Comparison of ENCODE assay signal across 34 cellular contexts in the genomic region with DNA sequence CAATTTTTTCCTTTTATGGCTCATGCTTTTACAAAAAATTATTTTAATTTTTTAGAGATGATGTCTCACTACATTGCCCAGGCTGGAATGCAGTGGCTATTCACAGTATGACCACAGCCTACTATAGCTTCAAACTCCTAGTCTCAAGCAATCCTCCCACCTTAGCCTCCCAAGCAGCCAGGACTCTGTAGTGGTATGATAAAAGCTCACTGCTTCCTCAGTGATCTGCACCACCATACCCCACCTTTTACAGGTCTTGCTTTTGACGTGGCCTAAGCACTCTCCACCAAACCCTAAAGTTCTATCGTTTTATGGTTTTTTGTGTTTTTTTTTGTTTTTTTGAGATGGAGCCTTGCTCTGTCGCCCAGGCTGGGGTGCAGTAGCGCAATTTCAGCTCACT. TPM values are rescaled to one million over a fixed set of nuclear protein-coding genes. Genes with fewer than 3 reads are reported as not detected.
DNase-seq lines count a peak whose midpoint lies in the region; ATAC-seq, FAIRE-seq and TF ChIP-seq lines count a peak whose summit lies in the region.
"Had no signal": no experiment of that assay in that cellular context is flagged by ENCODE, and none has a peak within 500 bp of the region (broad histone marks: within the 10 kb centered on the region; RNA-seq: fewer than 3 reads in every experiment).

No MANE protein-coding gene starts in this region.

- H3K9me3 Mint-ChIP-seq in activated T-cell treated with anti-CD3 and anti-CD28 coated beads, Interleukin-2, amount 50 U/mL, for 24 hours, result no peaks in the 10 kb centered on the region
- H3K9me3 Mint-ChIP-seq in activated T-cell treated with anti-CD3 and anti-CD28 coated beads, Interleukin-2, amount 50 U/mL, for 4 hours, result no peaks in the 10 kb centered on the region
- no peaks in the 10 kb centered on the region for H3K9me3 Mint-ChIP-seq in CD8-positive, alpha-beta memory T cell
- H3K9me3 Mint-ChIP-seq in activated CD4-positive, alpha-beta memory T cell treated with anti-CD3 and anti-CD28 coated beads, Interleukin-2, amount 10 ng/mL, durations not matched to agents 7 days and 5 days, result peaks cover 3% of the 10 kb centered on the region

- peaks cover 80% of the 10 kb centered on the region for H3K36me3 Mint-ChIP-seq in activated T-cell treated with anti-CD3 and anti-CD28 coated beads, Interleukin-2, amount 50 U/mL, for 24 hours (ENCODE audit: low read depth)
- H3K36me3 Mint-ChIP-seq in activated T-cell treated with anti-CD3 and anti-CD28 coated beads, Interleukin-2, amount 50 U/mL, for 4 hours (ENCODE audit: insufficient read depth), result peaks cover 28% of the 10 kb centered on the region
- H3K36me3 Mint-ChIP-seq in CD8-positive, alpha-beta memory T cell, result peaks cover 4 to 41% (median 14%) of the 10 kb centered on the region in 3 donors
- H3K36me3 Mint-ChIP-seq in activated CD4-positive, alpha-beta memory T cell treated with anti-CD3 and anti-CD28 coated beads, Interleukin-2, amount 10 ng/mL, durations not matched to agents 7 days and 5 days (ENCODE audit: low read depth), result peaks cover 49% of the 10 kb centered on the region

- TF ChIP-seq CTCF in kidney (IDR thresholded peaks at IDR 0.05; ENCODE audit: borderline replicate concordance, extremely low read depth, insufficient read depth), result no peak

- H3K4me1 Mint-ChIP-seq in activated T-cell treated with anti-CD3 and anti-CD28 coated beads, Interleukin-2, amount 50 U/mL, for 24 hours (ENCODE audit: low read depth), result peaks cover 53% of the 10 kb centered on the region
- H3K4me1 Mint-ChIP-seq in activated T-cell treated with anti-CD3 and anti-CD28 coated beads, Interleukin-2, amount 50 U/mL, for 4 hours (ENCODE audit: low read depth), result peaks cover 37% of the 10 kb centered on the region
- H3K4me1 Mint-ChIP-seq in CD8-positive, alpha-beta memory T cell, result peaks cover 34 to 63% (median 53%) of the 10 kb centered on the region in 3 donors
- peaks cover 54% of the 10 kb centered on the region for H3K4me1 Mint-ChIP-seq in activated CD4-positive, alpha-beta memory T cell treated with anti-CD3 and anti-CD28 coated beads, Interleukin-2, amount 10 ng/mL, durations not matched to agents 7 days and 5 days

- no peaks in the 10 kb centered on the region for H3K9me3 ChIP-seq in CD8-positive, alpha-beta memory T cell (ENCODE audit: low read length)
- H3K9me3 ChIP-seq in effector memory CD4-positive, alpha-beta T cell (ENCODE audit: control insufficient read depth, low read length), result no peaks in the 10 kb centered on the region
- H3K9me3 ChIP-seq in kidney (ENCODE audit: control insufficient read depth in 1 of 2, low read length in 2 of 2), result no peaks in the 10 kb centered on the region
- H3K9me3 ChIP-seq: heart right ventricle, right lobe of liver, spleen, tibial nerve had no signal

- peaks cover 9% of the 10 kb centered on the region for H3K36me3 ChIP-seq in CD8-positive, alpha-beta memory T cell (ENCODE audit: insufficient read depth, low read length)
- peaks cover 11% of the 10 kb centered on the region for H3K36me3 ChIP-seq in effector memory CD4-positive, alpha-beta T cell (ENCODE audit: control insufficient read depth, insufficient read depth, low read length)
- peaks cover 6 to 7% of the 10 kb centered on the region in 2 donors for H3K36me3 ChIP-seq in kidney (ENCODE audit: control insufficient read depth in 1 of 2, insufficient read depth in 2 of 2, low read length in 2 of 2)

- DNase-seq in activated T-cell treated with anti-CD3 and anti-CD28 coated beads, Interleukin-2, amount 50 U/mL, for 24 hours, result no peak
- no peak for DNase-seq in activated T-cell treated with anti-CD3 and anti-CD28 coated beads, Interleukin-2, amount 50 U/mL, for 4 hours
- no peak for DNase-seq in CD8-positive, alpha-beta memory T cell
- DNase-seq in activated CD4-positive, alpha-beta memory T cell treated with anti-CD3 and anti-CD28 coated beads, Interleukin-2, amount 10 ng/mL, durations not matched to agents 7 days and 5 days, result no peak
- no peak for DNase-seq in effector memory CD4-positive, alpha-beta T cell
- DNase-seq in NCI-H2081 treated with DMSO at 0.1 percent for 48 hours (lab: John Stamatoyannopoulos, UW) (no peak), kidney (no peak)
- DNase-seq: activated CD4-positive, alpha-beta T cell treated with anti-CD3 and anti-CD28 coated beads, Interleukin-2, amount 50 U/mL, for 1 hour; activated CD8-positive, alpha-beta memory T cell treated with anti-CD3 and anti-CD28 coated beads, Interleukin-2, amount 50 U/mL, for 48 hours; activated gamma-delta T cell; AML-193; dorsolateral prefrontal cortex; foreskin melanocyte; heart right ventricle; Karpas-422; left ventricle myocardium superior; NCI-H1436; NCI-H345; right lobe of liver; Right ventricle myocardium superior; spleen; stimulated activated CD4-positive, alpha-beta T cell treated with anti-CD3 and anti-CD28 coated beads, Interleukin-2, amount 100 ng/mL, for 24 hours; T1000; WERI-Rb-1 had no signal

- ATAC-seq in activated T-cell treated with anti-CD3 and anti-CD28 coated beads, Interleukin-2, amount 50 U/mL, for 4 hours, result no peak
- no peak for ATAC-seq in HG02642 (IDR thresholded peaks at IDR 0.05; ENCODE audit: poor library complexity, unreplicated experiment)
- ATAC-seq: heart right ventricle, left ventricle myocardium superior, Panc1, right lobe of liver had no signal

- POLR2A ChIA-PET in CD8-positive, alpha-beta memory T cell (lab: Charles Lee), result interaction anchor here (0.8 kb wide), 1 partner anchor 14 kb away, joined by 3 read pairs; a partner anchor contains a TSS
- POLR2A ChIA-PET in activated CD4-positive, alpha-beta memory T cell treated with anti-CD3 and anti-CD28 coated beads, Interleukin-2, amount 10 ng/mL, durations not matched to agents 7 days and 5 days (lab: Charles Lee), result interaction anchor here (5.0 to 11.3 kb wide), 3 partner anchors 11 to 22 kb away, joined by 55 to 305 read pairs (median 72); a partner anchor contains a TSS

- intact Hi-C loops in kidney (cut with DNase I), result no loop called here

- H3K27ac ChIP-seq in CD8-positive, alpha-beta memory T cell (ENCODE audit: low read depth, low read length), result no peak overlapping the region
- H3K27ac ChIP-seq in effector memory CD4-positive, alpha-beta T cell (ENCODE audit: insufficient read depth, low read length, poor library complexity, severe bottlenecking), result peak overlapping the region; percentile 43
- H3K27ac ChIP-seq in kidney (ENCODE audit: low read depth in 2 of 2, low read length in 2 of 2), result no peak overlapping the region
- H3K27ac ChIP-seq: heart right ventricle, HL-60, right lobe of liver, tibial nerve, WERI-Rb-1 had no signal

- no peak overlapping the region for H3K9ac ChIP-seq in kidney (ENCODE audit: low read length in 2 of 2)

- no peak overlapping the region for H3K4me3 Mint-ChIP-seq in activated T-cell treated with anti-CD3 and anti-CD28 coated beads, Interleukin-2, amount 50 U/mL, for 24 hours
- no peak overlapping the region for H3K4me3 Mint-ChIP-seq in activated T-cell treated with anti-CD3 and anti-CD28 coated beads, Interleukin-2, amount 50 U/mL, for 4 hours
- peak overlapping the region in 1 of 7 donors; percentile 65 for H3K4me3 Mint-ChIP-seq in CD8-positive, alpha-beta memory T cell
- H3K4me3 Mint-ChIP-seq in activated CD4-positive, alpha-beta memory T cell treated with anti-CD3 and anti-CD28 coated beads, Interleukin-2, amount 10 ng/mL, durations not matched to agents 7 days and 5 days, result no peak overlapping the region

- H3K4me3 ChIP-seq in CD8-positive, alpha-beta memory T cell (ENCODE audit: low read length), result no peak overlapping the region
- H3K4me3 ChIP-seq in effector memory CD4-positive, alpha-beta T cell (ENCODE audit: insufficient read depth, low read depth, low read length, poor library complexity, severe bottlenecking), result no peak overlapping the region
- H3K4me3 ChIP-seq in kidney (ENCODE audit: low read length in 2 of 2), result no peak overlapping the region
- H3K4me3 ChIP-seq: dorsolateral prefrontal cortex, heart right ventricle, right lobe of liver, spleen, tibial nerve had no signal

- H3K27me3 ChIP-seq in CD8-positive, alpha-beta memory T cell (ENCODE audit: insufficient read depth, low read length, poor library complexity, severe bottlenecking), result no peaks in the 10 kb centered on the region
- no peaks in the 10 kb centered on the region for H3K27me3 ChIP-seq in effector memory CD4-positive, alpha-beta T cell (replicated peaks; ENCODE audit: control insufficient read depth, insufficient read depth, low read length, poor library complexity, severe bottlenecking)
- H3K27me3 ChIP-seq: dorsolateral prefrontal cortex, heart right ventricle, right lobe of liver, spleen, tibial nerve had no signal

- no peak for FAIRE-seq in kidney (lab: Jason Lieb, UNC)
- FAIRE-seq: GM18507, keratinocyte had no signal

- H3K27ac Mint-ChIP-seq in activated T-cell treated with anti-CD3 and anti-CD28 coated beads, Interleukin-2, amount 50 U/mL, for 24 hours, result peak overlapping the region; percentile 88
- H3K27ac Mint-ChIP-seq in CD8-positive, alpha-beta memory T cell, result peak overlapping the region; percentile 78 to 93 (median 88)
- peak overlapping the region; percentile 70 for H3K27ac Mint-ChIP-seq in activated CD4-positive, alpha-beta memory T cell treated with anti-CD3 and anti-CD28 coated beads, Interleukin-2, amount 10 ng/mL, durations not matched to agents 7 days and 5 days

- no peaks in the 10 kb centered on the region for H3K27me3 Mint-ChIP-seq in activated T-cell treated with anti-CD3 and anti-CD28 coated beads, Interleukin-2, amount 50 U/mL, for 24 hours
- no peaks in the 10 kb centered on the region for H3K27me3 Mint-ChIP-seq in activated T-cell treated with anti-CD3 and anti-CD28 coated beads, Interleukin-2, amount 50 U/mL, for 4 hours (ENCODE audit: low read depth)
- H3K27me3 Mint-ChIP-seq in CD8-positive, alpha-beta memory T cell, result no peaks in the 10 kb centered on the region
- no peaks in the 10 kb centered on the region for H3K27me3 Mint-ChIP-seq in activated CD4-positive, alpha-beta memory T cell treated with anti-CD3 and anti-CD28 coated beads, Interleukin-2, amount 10 ng/mL, durations not matched to agents 7 days and 5 days

- CTCF ChIA-PET in CD8-positive, alpha-beta memory T cell (lab: Charles Lee), result no interaction called here
- CTCF ChIA-PET in activated CD4-positive, alpha-beta memory T cell treated with anti-CD3 and anti-CD28 coated beads, Interleukin-2, amount 10 ng/mL, durations not matched to agents 7 days and 5 days (lab: Charles Lee), result interaction anchor here (0.8 to 1.1 kb wide), 2 partner anchors 9 to 14 kb away, joined by 3 read pairs; a partner anchor contains a TSS

- peaks cover 37% of the 10 kb centered on the region for H3K4me1 ChIP-seq in CD8-positive, alpha-beta memory T cell (ENCODE audit: insufficient read depth, low read length)
- peaks cover 20% of the 10 kb centered on the region for H3K4me1 ChIP-seq in effector memory CD4-positive, alpha-beta T cell (ENCODE audit: control insufficient read depth, insufficient read depth, low read length, poor library complexity, severe bottlenecking)
- H3K4me1 ChIP-seq in kidney (ENCODE audit: control insufficient read depth in 1 of 2, insufficient read depth in 1 of 2, low read depth in 1 of 2, low read length in 2 of 2), result no peaks in the 10 kb centered on the region
- H3K4me1 ChIP-seq: heart right ventricle, right lobe of liver, tibial nerve had no signal

RNA-seq across cellular contexts. Expression of a gene that starts 14.0 kb away (rescaled TPM):
- 10 to 100 TPM; 21.0 to 27.4 (median 23.6) TPM for total RNA-seq in activated T-cell treated with anti-CD3 and anti-CD28 coated beads, Interleukin-2, amount 50 U/mL, for 4 hours
- 10 to 100 TPM; 31.8 to 35.6 TPM for total RNA-seq in CD8-positive, alpha-beta memory T cell
- polyA plus RNA-seq in CD8-positive, alpha-beta memory T cell, result 40.0 TPM
- 10 to 100 TPM; 57.4 to 58.0 TPM for total RNA-seq in activated CD4-positive, alpha-beta memory T cell treated with anti-CD3 and anti-CD28 coated beads, Interleukin-2, amount 10 ng/mL, durations not matched to agents 7 days and 5 days
- total RNA-seq in kidney, result 38.8 TPM
- polyA plus RNA-seq in kidney (ENCODE audit: insufficient read depth, low read depth, low replicate concordance), result 6.5 TPM

RNA-seq across cellular contexts. Expression of a gene that starts 14.0 kb away (rescaled TPM):
- 10 to 100 TPM; 59.3 to 62.6 (median 61.6) TPM for total RNA-seq in activated T-cell treated with anti-CD3 and anti-CD28 coated beads, Interleukin-2, amount 50 U/mL, for 4 hours
- 10 to 100 TPM; 76.6 to 89.5 TPM for total RNA-seq in CD8-positive, alpha-beta memory T cell
- polyA plus RNA-seq in CD8-positive, alpha-beta memory T cell, result 42.6 TPM
- total RNA-seq in activated CD4-positive, alpha-beta memory T cell treated with anti-CD3 and anti-CD28 coated beads, Interleukin-2, amount 10 ng/mL, durations not matched to agents 7 days and 5 days, result 10 to 100 TPM; 93.1 to 96.9 TPM
- 63.1 TPM for total RNA-seq in kidney
- 35.3 TPM for polyA plus RNA-seq in kidney (ENCODE audit: insufficient read depth, low read depth, low replicate concordance)

RNA-seq across cellular contexts. Expression of a gene that starts 18.6 kb away (rescaled TPM):
- total RNA-seq in activated T-cell treated with anti-CD3 and anti-CD28 coated beads, Interleukin-2, amount 50 U/mL, for 4 hours, result 10 to 100 TPM; 50.1 to 58.6 (median 58.5) TPM
- total RNA-seq in CD8-positive, alpha-beta memory T cell, result 100 to 1,000 TPM; 121 to 124 TPM
- 425 TPM for polyA plus RNA-seq in CD8-positive, alpha-beta memory T cell
- 100 to 1,000 TPM; 179 to 182 TPM for total RNA-seq in activated CD4-positive, alpha-beta memory T cell treated with anti-CD3 and anti-CD28 coated beads, Interleukin-2, amount 10 ng/mL, durations not matched to agents 7 days and 5 days
- total RNA-seq in kidney, result 138 TPM
- polyA plus RNA-seq in kidney (ENCODE audit: insufficient read depth, low read depth, low replicate concordance), result 94.0 TPM

RNA-seq across cellular contexts. Expression of a gene that starts 52.6 kb away (rescaled TPM):
- 10 to 100 TPM; 10.4 to 11.5 (median 10.5) TPM for total RNA-seq in activated T-cell treated with anti-CD3 and anti-CD28 coated beads, Interleukin-2, amount 50 U/mL, for 4 hours
- total RNA-seq in CD8-positive, alpha-beta memory T cell, result 10 to 100 TPM; 19.7 TPM
- polyA plus RNA-seq in CD8-positive, alpha-beta memory T cell, result 14.7 TPM
- 10 to 100 TPM; 12.9 to 13.7 TPM for total RNA-seq in activated CD4-positive, alpha-beta memory T cell treated with anti-CD3 and anti-CD28 coated beads, Interleukin-2, amount 10 ng/mL, durations not matched to agents 7 days and 5 days
- total RNA-seq in kidney, result 28.1 TPM
- 7.2 TPM for polyA plus RNA-seq in kidney (ENCODE audit: insufficient read depth, low read depth, low replicate concordance)

RNA-seq across cellular contexts. Expression of a gene that starts 56.3 kb away (rescaled TPM):
- total RNA-seq in activated T-cell treated with anti-CD3 and anti-CD28 coated beads, Interleukin-2, amount 50 U/mL, for 4 hours, result not detected
- total RNA-seq in CD8-positive, alpha-beta memory T cell, result not detected
- polyA plus RNA-seq in CD8-positive, alpha-beta memory T cell, result 0.14 TPM
- total RNA-seq in activated CD4-positive, alpha-beta memory T cell treated with anti-CD3 and anti-CD28 coated beads, Interleukin-2, amount 10 ng/mL, durations not matched to agents 7 days and 5 days, result not detected
- 0.09 TPM for total RNA-seq in kidney
- polyA plus RNA-seq in kidney (ENCODE audit: insufficient read depth, low read depth, low replicate concordance), result 0.28 TPM
- total RNA-seq: A673, chondrocyte, H4, posterior vena cava, tibial nerve had no signal
- polyA plus RNA-seq: keratinocyte had no signal
